In genomic region chr5:126746290-126746689, GRCh38 we compare ENCODE assay signal across 14 cellular contexts. TPM values are rescaled to one million over a fixed set of nuclear protein-coding genes. Genes with fewer than 3 reads are reported as not detected.
DNase-seq lines count a peak whose midpoint lies in the region; TF ChIP-seq lines count a peak whose summit lies in the region.
"Had no signal": no experiment of that assay in that cellular context is flagged by ENCODE, and none has a peak within 500 bp of the region (broad histone marks: within the 10 kb centered on the region; RNA-seq: fewer than 3 reads in every experiment).

No MANE protein-coding gene starts in this region.

- H3K27me3 ChIP-seq in H7 (ENCODE audit: control insufficient read depth, insufficient read depth, low read length) (no peaks in the 10 kb centered on the region), HL-60 (ENCODE audit: insufficient read depth, poor library complexity, severe bottlenecking) (no peaks in the 10 kb centered on the region)
- H3K27me3 ChIP-seq: BE2C had no signal

- peak overlapping the region; percentile 77; the same call in 1 of the 2 replicates for H3K27ac ChIP-seq in HL-60 (replicated peaks)
- 0 out of 2 replicates have a peak overlapping the region, but pooled peaks have one; percentile 44 for H3K27ac ChIP-seq in SK-N-MC

- H3K36me3 Mint-ChIP-seq in immature natural killer cell: no peaks in the 10 kb centered on the region
- H3K36me3 Mint-ChIP-seq: CD8-positive, alpha-beta T cell had no signal

- no peak overlapping the region for H3K9ac ChIP-seq in SK-N-MC (ENCODE audit: insufficient read length)

- no peak overlapping the region for H3K4me3 Mint-ChIP-seq in immature natural killer cell
- H3K4me3 Mint-ChIP-seq: CD8-positive, alpha-beta T cell had no signal

- peak overlapping the region in 1 of 6 donors; percentile 17 for H3K27ac Mint-ChIP-seq in immature natural killer cell
- H3K27ac Mint-ChIP-seq: CD8-positive, alpha-beta T cell had no signal

- no peak for TF ChIP-seq CTCF in HL-60 (IDR thresholded peaks at IDR 0.05; ENCODE audit: insufficient read depth, low read length)

- H3K36me3 ChIP-seq in H7 (replicated peaks; ENCODE audit: control insufficient read depth, insufficient read depth, low read length): no peaks in the 10 kb centered on the region
- no peaks in the 10 kb centered on the region for H3K36me3 ChIP-seq in SK-N-MC (ENCODE audit: insufficient read depth, low read length)
- H3K36me3 ChIP-seq: BE2C had no signal

- H3K9me3 Mint-ChIP-seq in immature natural killer cell: no peaks in the 10 kb centered on the region
- H3K9me3 Mint-ChIP-seq: CD8-positive, alpha-beta T cell had no signal

- H3K4me3 ChIP-seq in H7 (ENCODE audit: insufficient read depth, low read depth, low read length) (no peak overlapping the region), HL-60 (replicated peaks; ENCODE audit: insufficient read depth, low read length) (no peak overlapping the region), SK-N-MC (no peak overlapping the region)

- no peaks in the 10 kb centered on the region for H3K9me3 ChIP-seq in SK-N-MC (ENCODE audit: low read depth, low read length)
- H3K9me3 ChIP-seq: BE2C had no signal

- peaks cover 16 to 17% of the 10 kb centered on the region in 2 donors for H3K4me1 Mint-ChIP-seq in immature natural killer cell

- H3K27me3 Mint-ChIP-seq in immature natural killer cell (ENCODE audit: low read depth in 3 of 3): no peaks in the 10 kb centered on the region

- DNase-seq in H7 (peak; percentile 54), HL-60 (ENCODE audit: low read depth in 1 of 2, low spot score in 1 of 2) (no peak), SK-N-MC (ENCODE audit: low read depth, low spot score) (no peak), left kidney (ENCODE audit: low read depth, low spot score) (peak; percentile 80), immature natural killer cell (no peak), foreskin melanocyte (no peak)
- DNase-seq in stimulated activated CD4-positive, alpha-beta T cell treated with anti-CD3 and anti-CD28 coated beads, Interleukin-4, amount 100 ng/mL, for 24 hours: no peak
- DNase-seq: BE2C; CD8-positive, alpha-beta T cell; DND-41; GDM1; NCI-H1436 treated with DMSO at 0.1 percent for 48 hours; NCI-H2081 treated with DMSO at 0.1 percent for 48 hours; NCI-H526 treated with DMSO at 0.1 percent for 48 hours had no signal

RNA-seq across cellular contexts. Expression of gene LMNB1, which starts 30.6 kb away (rescaled TPM):
- 171 and 174 TPM in 2 replicates for total RNA-seq in H7 (2014; rRNA removed; shearing (Covaris generic))
- polyA plus RNA-seq in immature natural killer cell: 10 to 100 TPM in 2 of 3 donors, 1 to 10 TPM in 1; 8.7 to 15.8 (median 10.6) TPM

Comparison
In these comparisons a context has a peak if more than half of its experiments do, and no peak if none do; other contexts are left out.
1. DNase-seq: peak in H7 (single experiment) and left kidney (single experiment); none in HL-60 (0 of 2), SK-N-MC (single experiment), immature natural killer cell (0 of 3), foreskin melanocyte (single experiment) and stimulated activated CD4-positive, alpha-beta T cell treated with anti-CD3 and anti-CD28 coated beads, Interleukin-4, amount 100 ng/mL, for 24 hours (single experiment).